In genomic region chrX:150610038-150610437, GRCh38 we compare ENCODE assay signal across 15 cellular contexts. TPM values are rescaled to one million over a fixed set of nuclear protein-coding genes. Genes with fewer than 3 reads are reported as not detected.
DNase-seq lines count a peak whose midpoint lies in the region; ATAC-seq and FAIRE-seq lines count a peak whose summit lies in the region.
"Had no signal": no experiment of that assay in that cellular context is flagged by ENCODE, and none has a peak within 500 bp of the region (broad histone marks: within the 10 kb centered on the region; RNA-seq: fewer than 3 reads in every experiment).

No MANE protein-coding gene starts in this region.

- peak overlapping the region; percentile 16 for H3K27ac Mint-ChIP-seq in activated CD4-positive, alpha-beta T cell treated with anti-CD3 and anti-CD28 coated beads, Interleukin-2, amount 10 ng/mL, durations not matched to agents 24 days and 14 days
- peak overlapping the region; percentile 53 for H3K27ac Mint-ChIP-seq in T-helper 17 cell
- peak overlapping the region; percentile 17 for H3K27ac Mint-ChIP-seq in dendritic cell treated with granulocyte-macrophage colony-stimulating factor and Interleukin-4, amounts not matched to agents 40 ng/mL and 50 ng/mL, for 4 days

- no peaks in the 10 kb centered on the region for H3K27me3 Mint-ChIP-seq in activated CD4-positive, alpha-beta T cell treated with anti-CD3 and anti-CD28 coated beads, Interleukin-2, amount 10 ng/mL, durations not matched to agents 24 days and 14 days
- no peaks in the 10 kb centered on the region for H3K27me3 Mint-ChIP-seq in T-helper 17 cell
- no peaks in the 10 kb centered on the region for H3K27me3 Mint-ChIP-seq in dendritic cell treated with granulocyte-macrophage colony-stimulating factor and Interleukin-4, amounts not matched to agents 40 ng/mL and 50 ng/mL, for 4 days
- H3K27me3 Mint-ChIP-seq: CD4-positive, CD25-positive, alpha-beta regulatory T cell had no signal

- H3K9me3 ChIP-seq in T-helper 17 cell (ENCODE audit: control insufficient read depth, low read length, poor library complexity, severe bottlenecking) (no peaks in the 10 kb centered on the region), small intestine (ENCODE audit: control insufficient read depth, low read depth) (no peaks in the 10 kb centered on the region)

- H3K4me3 ChIP-seq in small intestine (ENCODE audit: low read depth in 1 of 2, low read length in 2 of 2) = no peak overlapping the region
- H3K4me3 ChIP-seq: BLaER1 treated with 17β-estradiol and CSF1 and Interleukin-3, amounts not matched to agents 10 nM and 100 nM; GM23248 had no signal

- DNase-seq in activated CD4-positive, alpha-beta T cell treated with anti-CD3 and anti-CD28 coated beads, Interleukin-2, amount 10 ng/mL, durations not matched to agents 24 days and 14 days = no peak
- no peak for DNase-seq in activated CD4-positive, alpha-beta T cell treated with anti-CD3 and anti-CD28 coated beads, Interleukin-2, amount 50 U/mL, for 48 hours
- no peak for DNase-seq in T-helper 17 cell
- peak; percentile 63 for DNase-seq in small intestine
- DNase-seq in NCI-H510A treated with DMSO at 0.1 percent for 48 hours (lab: John Stamatoyannopoulos, UW) = no peak
- DNase-seq: 8988T; CD4-positive, CD25-positive, alpha-beta regulatory T cell; DMS53; GF-D8; GM23248; H7 had no signal

- no peak for FAIRE-seq in small intestine (lab: Jason Lieb, UNC)

- H3K4me1 Mint-ChIP-seq in activated CD4-positive, alpha-beta T cell treated with anti-CD3 and anti-CD28 coated beads, Interleukin-2, amount 10 ng/mL, durations not matched to agents 24 days and 14 days = peaks cover 2% of the 10 kb centered on the region
- peaks cover 7% of the 10 kb centered on the region for H3K4me1 Mint-ChIP-seq in T-helper 17 cell
- H3K4me1 Mint-ChIP-seq in dendritic cell treated with granulocyte-macrophage colony-stimulating factor and Interleukin-4, amounts not matched to agents 40 ng/mL and 50 ng/mL, for 4 days (ENCODE audit: low read depth) = peaks cover 19% of the 10 kb centered on the region

- H3K36me3 Mint-ChIP-seq in activated CD4-positive, alpha-beta T cell treated with anti-CD3 and anti-CD28 coated beads, Interleukin-2, amount 10 ng/mL, durations not matched to agents 24 days and 14 days (ENCODE audit: low read depth) = peaks cover 28% of the 10 kb centered on the region
- H3K36me3 Mint-ChIP-seq in T-helper 17 cell (ENCODE audit: low read depth) = peaks cover 8% of the 10 kb centered on the region
- H3K36me3 Mint-ChIP-seq in dendritic cell treated with granulocyte-macrophage colony-stimulating factor and Interleukin-4, amounts not matched to agents 40 ng/mL and 50 ng/mL, for 4 days (ENCODE audit: low read depth) = peaks cover 46% of the 10 kb centered on the region

- H3K36me3 ChIP-seq in small intestine (ENCODE audit: control insufficient read depth in 2 of 2, insufficient read depth in 2 of 2, low read length in 2 of 2) = no peaks in the 10 kb centered on the region

- no peak for ATAC-seq in T-helper 17 cell
- ATAC-seq in GM18517 (IDR thresholded peaks at IDR 0.05; ENCODE audit: unreplicated experiment) = no peak
- ATAC-seq in GM19397 (IDR thresholded peaks at IDR 0.05; ENCODE audit: unreplicated experiment) = no peak

- no peaks in the 10 kb centered on the region for H3K9me3 Mint-ChIP-seq in activated CD4-positive, alpha-beta T cell treated with anti-CD3 and anti-CD28 coated beads, Interleukin-2, amount 10 ng/mL, durations not matched to agents 24 days and 14 days
- H3K9me3 Mint-ChIP-seq in dendritic cell treated with granulocyte-macrophage colony-stimulating factor and Interleukin-4, amounts not matched to agents 40 ng/mL and 50 ng/mL, for 4 days = no peaks in the 10 kb centered on the region
- H3K9me3 Mint-ChIP-seq: CD4-positive, CD25-positive, alpha-beta regulatory T cell had no signal

- H3K4me1 ChIP-seq in small intestine (ENCODE audit: control insufficient read depth in 2 of 2, insufficient read depth in 1 of 2, low read depth in 1 of 2, low read length in 1 of 2) = no peaks in the 10 kb centered on the region

- H3K27ac ChIP-seq in small intestine (ENCODE audit: low read depth in 1 of 2, low read length in 1 of 2) = no peak overlapping the region
- H3K27ac ChIP-seq: BLaER1 treated with 17β-estradiol and CSF1 and Interleukin-3, amounts not matched to agents 10 nM and 100 nM; GM23248 had no signal

- H3K4me3 Mint-ChIP-seq in activated CD4-positive, alpha-beta T cell treated with anti-CD3 and anti-CD28 coated beads, Interleukin-2, amount 10 ng/mL, durations not matched to agents 24 days and 14 days = no peak overlapping the region
- H3K4me3 Mint-ChIP-seq in T-helper 17 cell = no peak overlapping the region
- no peak overlapping the region for H3K4me3 Mint-ChIP-seq in dendritic cell treated with granulocyte-macrophage colony-stimulating factor and Interleukin-4, amounts not matched to agents 40 ng/mL and 50 ng/mL, for 4 days
- H3K4me3 Mint-ChIP-seq: CD4-positive, CD25-positive, alpha-beta regulatory T cell had no signal

- H3K27me3 ChIP-seq in small intestine (ENCODE audit: control insufficient read depth in 2 of 2, insufficient read depth in 2 of 2, low read length in 2 of 2) = no peaks in the 10 kb centered on the region
- H3K27me3 ChIP-seq: BLaER1 treated with 17β-estradiol and CSF1 and Interleukin-3, amounts not matched to agents 10 nM and 100 nM had no signal

- intact Hi-C loops in activated CD4-positive, alpha-beta T cell treated with anti-CD3 and anti-CD28 coated beads, Interleukin-2, amount 10 ng/mL, durations not matched to agents 24 days and 14 days (cut with micrococcal nuclease) = no loop called here
- intact Hi-C loops in dendritic cell treated with granulocyte-macrophage colony-stimulating factor and Interleukin-4, amounts not matched to agents 40 ng/mL and 50 ng/mL, for 4 days (cut with micrococcal nuclease) = no loop called here

RNA-seq across cellular contexts. Expression of gene MTM1, which starts 41.6 kb away (rescaled TPM):
- total RNA-seq in activated CD4-positive, alpha-beta T cell treated with anti-CD3 and anti-CD28 coated beads, Interleukin-2, amount 10 ng/mL, durations not matched to agents 24 days and 14 days = 18.2 and 23.7 TPM in 2 replicates
- 10 to 100 TPM; 25.9 to 30.6 TPM for total RNA-seq in T-helper 17 cell
- polyA plus RNA-seq in small intestine = 10 to 100 TPM in 2 of 3 donors, 1 to 10 TPM in 1; 7.1 to 13.2 (median 10.5) TPM
